Comparison of ENCODE assay signal across 22 cellular contexts in the genomic region with DNA sequence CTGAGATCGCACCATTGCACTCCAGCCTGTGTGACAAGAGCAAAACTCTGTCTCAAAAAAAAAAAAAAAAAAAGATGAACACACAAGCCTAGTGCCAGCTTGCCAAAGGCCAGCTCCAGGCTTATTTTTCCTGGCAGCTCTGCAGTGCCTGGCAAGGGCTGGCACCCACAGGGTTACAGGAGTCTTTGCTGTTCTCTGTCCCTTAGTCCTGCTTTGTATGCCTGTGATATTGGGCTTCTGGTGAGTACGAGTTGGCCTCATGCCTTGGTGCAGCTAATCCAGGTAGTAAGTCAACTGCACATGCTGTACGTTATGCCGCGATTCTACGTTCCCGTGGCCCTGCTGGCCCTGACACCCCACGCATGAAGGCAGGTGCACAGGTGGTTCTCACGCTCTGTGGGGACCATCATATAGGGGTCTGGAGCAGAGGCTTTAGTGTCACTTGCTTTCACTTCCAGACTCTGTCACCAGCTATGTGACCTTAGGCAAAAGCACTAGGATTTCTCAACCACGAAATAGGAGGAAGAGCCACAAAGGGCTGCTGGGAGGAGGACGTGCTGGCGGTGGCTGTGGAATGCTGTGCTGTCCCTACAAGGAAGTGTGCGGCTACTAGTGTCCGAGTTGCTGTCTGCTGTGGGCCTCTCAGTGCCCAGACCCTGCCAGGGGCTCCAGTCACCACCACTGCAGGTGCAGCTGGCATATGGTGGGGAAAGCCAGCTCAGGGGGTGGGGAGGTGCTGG. TPM values are rescaled to one million over a fixed set of nuclear protein-coding genes. Genes with fewer than 3 reads are reported as not detected.
DNase-seq lines count a peak whose midpoint lies in the region; ATAC-seq and TF ChIP-seq lines count a peak whose summit lies in the region.
"Had no signal": no experiment of that assay in that cellular context is flagged by ENCODE, and none has a peak within 500 bp of the region (broad histone marks: within the 10 kb centered on the region; RNA-seq: fewer than 3 reads in every experiment).

No MANE protein-coding gene starts in this region.

- peaks cover 6% of the 10 kb centered on the region for H3K4me1 Mint-ChIP-seq in neural crest cell
- H3K4me1 Mint-ChIP-seq: activated CD4-positive, alpha-beta T cell treated with anti-CD3 and anti-CD28 coated beads for 36 hours had no signal

- DNase-seq in activated naive CD4-positive, alpha-beta T cell treated with anti-CD3 and anti-CD28 coated beads, Interleukin-2, amount 50 U/mL, for 72 hours (ENCODE audit: low spot score in 2 of 2) = no peak
- DNase-seq in activated naive CD4-positive, alpha-beta T cell (lab: John Stamatoyannopoulos, UW) = no peak
- DNase-seq in dorsolateral prefrontal cortex (peak in 1 of 10 donors; percentile 59), neural crest cell (ENCODE audit: low read depth, low spot score) (no peak), HCEC 1CT (no peak), GM20000 (ENCODE audit: low spot score) (no peak)
- DNase-seq: 8988T; activated CD4-positive, alpha-beta T cell treated with anti-CD3 and anti-CD28 coated beads for 36 hours; activated effector memory CD4-positive, alpha-beta T cell treated with anti-CD3 and anti-CD28 coated beads, Interleukin-2, amount 50 U/mL, for 16 hours; effector memory CD4-positive, alpha-beta T cell; head of caudate nucleus; mesenchymal stem cell; NCI-H1436; NCI-H774; retina; stimulated activated CD4-positive, alpha-beta T cell treated with anti-CD3 and anti-CD28 coated beads, Interleukin-2, amount 100 ng/mL, for 24 hours; T-helper 9 cell had no signal

- peaks cover 0 to 98% (median 89%) of the 10 kb centered on the region in 5 donors for H3K36me3 ChIP-seq in subcutaneous abdominal adipose tissue (ENCODE audit: control insufficient read depth in 5 of 5, insufficient read depth in 5 of 5, low read length in 5 of 5)

- no peak overlapping the region for H3K4me3 Mint-ChIP-seq in neural crest cell
- H3K4me3 Mint-ChIP-seq: activated CD4-positive, alpha-beta T cell treated with anti-CD3 and anti-CD28 coated beads for 36 hours; nephron had no signal

- peaks cover 0 to 19% (median 17%) of the 10 kb centered on the region in 5 donors for H3K4me1 ChIP-seq in subcutaneous abdominal adipose tissue (ENCODE audit: control insufficient read depth in 5 of 5, insufficient read depth in 5 of 5, low read length in 5 of 5)

- H3K27me3 Mint-ChIP-seq in neural crest cell (ENCODE audit: low read depth) = no peaks in the 10 kb centered on the region
- H3K27me3 Mint-ChIP-seq: activated CD4-positive, alpha-beta T cell treated with anti-CD3 and anti-CD28 coated beads for 36 hours had no signal

- H3K9me3 ChIP-seq in subcutaneous abdominal adipose tissue (ENCODE audit: control insufficient read depth in 5 of 5, low read length in 5 of 5) = no peaks in the 10 kb centered on the region

- TF ChIP-seq CTCF in dorsolateral prefrontal cortex (IDR thresholded peaks at IDR 0.05 in 54 of 56, conservative IDR thresholded peaks at IDR 0.05 in 2 of 56; ENCODE audit: low read depth in 1 of 56, partially characterized antibody in 56 of 56) (no peak), neural crest cell (conservative IDR thresholded peaks at IDR 0.05) (no peak), GM20000 (IDR thresholded peaks at IDR 0.05; ENCODE audit: extremely low read depth, missing control alignments) (no peak)

- H3K9me3 Mint-ChIP-seq in activated naive CD4-positive, alpha-beta T cell treated with anti-CD3 and anti-CD28 coated beads, Interleukin-2, amount 50 U/mL, for 72 hours = no peaks in the 10 kb centered on the region
- no peaks in the 10 kb centered on the region for H3K9me3 Mint-ChIP-seq in neural crest cell
- H3K9me3 Mint-ChIP-seq: nephron had no signal

- no peak for ATAC-seq in activated naive CD4-positive, alpha-beta T cell treated with anti-CD3 and anti-CD28 coated beads, Interleukin-2, amount 50 U/mL, for 72 hours
- no peak for ATAC-seq in HG02759 (IDR thresholded peaks at IDR 0.05; ENCODE audit: unreplicated experiment)
- ATAC-seq: activated CD4-positive, alpha-beta T cell treated with anti-CD3 and anti-CD28 coated beads for 36 hours had no signal

- H3K4me3 ChIP-seq in dorsolateral prefrontal cortex (no peak overlapping the region), subcutaneous abdominal adipose tissue (ENCODE audit: low read depth in 1 of 5, low read length in 5 of 5) (peak overlapping the region in 1 of 5 donors; percentile 54)
- H3K4me3 ChIP-seq: SK-N-MC had no signal

- H3K9ac ChIP-seq in subcutaneous abdominal adipose tissue (ENCODE audit: low read length in 5 of 5) = no peak overlapping the region

- intact Hi-C loops in dorsolateral prefrontal cortex (cut with DNase I) = no loop called here

- H3K27ac ChIP-seq in dorsolateral prefrontal cortex (peak overlapping the region in 47 of 59 donors; percentile 6 to 85 (median 57)), subcutaneous abdominal adipose tissue (ENCODE audit: low read depth, low read length) (peak overlapping the region; percentile 38)
- H3K27ac ChIP-seq: SK-N-MC had no signal

- H3K27ac Mint-ChIP-seq in activated naive CD4-positive, alpha-beta T cell treated with anti-CD3 and anti-CD28 coated beads, Interleukin-2, amount 50 U/mL, for 72 hours = peak overlapping the region; percentile 19 to 46
- H3K27ac Mint-ChIP-seq in neural crest cell (ENCODE audit: unreplicated experiment) = peak overlapping the region; percentile 47
- H3K27ac Mint-ChIP-seq: activated CD4-positive, alpha-beta T cell treated with anti-CD3 and anti-CD28 coated beads for 36 hours; nephron had no signal

- peaks cover 0 to 4% of the 10 kb centered on the region in 2 donors for H3K36me3 Mint-ChIP-seq in activated naive CD4-positive, alpha-beta T cell treated with anti-CD3 and anti-CD28 coated beads, Interleukin-2, amount 50 U/mL, for 72 hours
- H3K36me3 Mint-ChIP-seq in neural crest cell (ENCODE audit: low read depth) = peaks cover 4% of the 10 kb centered on the region

- H3K27me3 ChIP-seq in dorsolateral prefrontal cortex = no peaks in the 10 kb centered on the region
- H3K27me3 ChIP-seq in subcutaneous abdominal adipose tissue (ENCODE audit: control insufficient read depth in 5 of 5, insufficient read depth in 4 of 5, low read length in 5 of 5) = no peaks in the 10 kb centered on the region

RNA-seq across cellular contexts. Expression of a gene that starts 21.4 kb away (rescaled TPM):
- under 1 TPM; 0.20 to 0.78 TPM for total RNA-seq in activated naive CD4-positive, alpha-beta T cell treated with anti-CD3 and anti-CD28 coated beads, Interleukin-2, amount 50 U/mL, for 72 hours
- total RNA-seq in dorsolateral prefrontal cortex (10 to 100 TPM in 119 of 120 experiments, 1 to 10 TPM in 1; 8.9 to 47.8 (median 25.3) TPM), neural crest cell (0.27 and 0.63 TPM in 2 replicates)
- total RNA-seq: fibroblast of lung had no signal

RNA-seq across cellular contexts. Expression of a gene that starts 30.5 kb away (rescaled TPM):
- 1 to 10 TPM in 1 of 2 donors, under 1 TPM in 1; 0.36 to 1.5 TPM for total RNA-seq in activated naive CD4-positive, alpha-beta T cell treated with anti-CD3 and anti-CD28 coated beads, Interleukin-2, amount 50 U/mL, for 72 hours
- 100 to 1,000 TPM in 1 of 120 experiments, 10 to 100 TPM in 119; 33.5 to 139 (median 57.6) TPM for total RNA-seq in dorsolateral prefrontal cortex
- total RNA-seq in neural crest cell = 7.8 and 8.9 TPM in 2 replicates

RNA-seq across cellular contexts. Expression of a gene that starts 51.4 kb away (rescaled TPM):
- total RNA-seq in activated naive CD4-positive, alpha-beta T cell treated with anti-CD3 and anti-CD28 coated beads, Interleukin-2, amount 50 U/mL, for 72 hours = 10 to 100 TPM; 48.9 to 60.4 TPM
- total RNA-seq in dorsolateral prefrontal cortex = 100 to 1,000 TPM in 6 of 120 experiments, 10 to 100 TPM in 114; 62.6 to 104 (median 87.0) TPM
- total RNA-seq in neural crest cell = 56.7 and 58.4 TPM in 2 replicates
